ENCODE assay signal across 14 cellular contexts in the genomic region with DNA sequence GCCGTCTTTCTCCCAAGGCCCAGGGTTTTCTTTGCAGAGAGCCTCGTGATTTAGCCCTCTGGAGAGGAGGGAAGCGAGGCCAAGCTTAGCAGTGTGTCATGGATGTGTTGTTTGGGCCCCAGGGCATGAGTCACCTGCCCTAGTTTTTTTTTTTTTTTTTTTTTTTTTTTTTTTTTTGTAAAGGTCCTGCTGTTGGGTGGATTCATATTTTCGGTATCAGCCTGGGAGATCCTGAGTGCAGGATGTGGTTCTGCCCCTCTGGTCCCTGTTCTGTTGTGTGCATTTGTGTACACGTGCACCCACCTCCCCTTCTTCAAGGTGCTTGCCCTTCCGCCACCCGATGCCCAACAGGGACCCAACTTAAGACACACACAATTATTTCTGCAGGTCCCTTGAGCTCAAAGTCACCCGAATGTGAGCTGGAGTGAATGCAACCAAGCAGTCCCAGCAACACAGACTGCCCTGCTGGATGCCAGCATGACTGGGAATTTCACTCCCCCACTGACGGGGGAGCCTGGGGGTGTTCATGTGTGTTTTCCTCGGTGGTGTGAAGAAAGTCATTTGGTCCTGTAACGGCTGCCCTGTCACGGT.
DNase-seq lines count a peak whose midpoint lies in the region; ATAC-seq and TF ChIP-seq lines count a peak whose summit lies in the region.
"Had no signal": no experiment of that assay in that cellular context is flagged by ENCODE, and none has a peak within 500 bp of the region (broad histone marks: within the 10 kb centered on the region; RNA-seq: fewer than 3 reads in every experiment).

No MANE protein-coding gene starts in this region.

- peak overlapping the region in 5 of 8 donors; percentile 23 to 85 (median 62) for H3K4me3 Mint-ChIP-seq in CD4-positive, alpha-beta memory T cell
- no peak overlapping the region for H3K4me3 Mint-ChIP-seq in activated CD8-positive, alpha-beta T cell treated with anti-CD3 and anti-CD28 coated beads, Interleukin-2, amount 10 ng/mL, durations not matched to agents 7 days and 5 days
- H3K4me3 Mint-ChIP-seq: natural killer cell had no signal

- peak in 4 of 5 donors; percentile 18 to 63 (median 39) for DNase-seq in CD4-positive, alpha-beta memory T cell
- DNase-seq in HS-5 (ENCODE audit: low read depth): peak; percentile 14
- DNase-seq in activated CD8-positive, alpha-beta T cell treated with anti-CD3 and anti-CD28 coated beads, Interleukin-2, amount 10 ng/mL, durations not matched to agents 7 days and 5 days: peak; percentile 24
- peak; percentile 25 for DNase-seq in fibroblast of the aortic adventitia (ENCODE audit: low read depth)
- no peak for DNase-seq in A673 (ENCODE audit: low spot score)
- DNase-seq in Right ventricle myocardium inferior (ENCODE audit: missing footprints): no peak
- DNase-seq: DMS53; dorsolateral prefrontal cortex; Kasumi-1; natural killer cell; stimulated activated CD4-positive, alpha-beta T cell treated with anti-CD3 and anti-CD28 coated beads, Interleukin-2, amount 100 ng/mL, for 24 hours; transverse colon had no signal

- H3K36me3 Mint-ChIP-seq in CD4-positive, alpha-beta memory T cell: no peaks in the 10 kb centered on the region
- no peaks in the 10 kb centered on the region for H3K36me3 Mint-ChIP-seq in activated CD8-positive, alpha-beta T cell treated with anti-CD3 and anti-CD28 coated beads, Interleukin-2, amount 10 ng/mL, durations not matched to agents 7 days and 5 days (ENCODE audit: low read depth)
- H3K36me3 Mint-ChIP-seq: natural killer cell had no signal

- H3K27me3 ChIP-seq in CD4-positive, alpha-beta memory T cell (ENCODE audit: insufficient read depth, low read length): no peaks in the 10 kb centered on the region
- peaks cover 10% of the 10 kb centered on the region for H3K27me3 ChIP-seq in A673 (replicated peaks; ENCODE audit: insufficient read depth, low read depth, low read length, poor library complexity)

- no peaks in the 10 kb centered on the region for H3K9me3 ChIP-seq in CD4-positive, alpha-beta memory T cell (ENCODE audit: control insufficient read depth in 1 of 2, low read length in 2 of 2)
- H3K9me3 ChIP-seq in A673 (ENCODE audit: low read depth, low read length, poor library complexity, severe bottlenecking): no peaks in the 10 kb centered on the region
- H3K9me3 ChIP-seq: transverse colon had no signal

- H3K27me3 Mint-ChIP-seq in CD4-positive, alpha-beta memory T cell: peaks cover 7 to 9% of the 10 kb centered on the region in 2 donors
- H3K27me3 Mint-ChIP-seq in activated CD8-positive, alpha-beta T cell treated with anti-CD3 and anti-CD28 coated beads, Interleukin-2, amount 10 ng/mL, durations not matched to agents 7 days and 5 days (ENCODE audit: low read depth): peaks cover 10% of the 10 kb centered on the region

- no peak overlapping the region for H3K4me3 ChIP-seq in CD4-positive, alpha-beta memory T cell (ENCODE audit: low read length in 2 of 2)
- H3K4me3 ChIP-seq in fibroblast of the aortic adventitia (ENCODE audit: low read depth, low read length): no peak overlapping the region
- no peak overlapping the region for H3K4me3 ChIP-seq in A673 (ENCODE audit: low read depth, low read length, poor library complexity, severe bottlenecking)
- H3K4me3 ChIP-seq: dorsolateral prefrontal cortex, transverse colon had no signal

- POLR2A ChIA-PET in CD4-positive, alpha-beta memory T cell (lab: Charles Lee; ENCODE audit: partially characterized antibody): interaction anchor here (0.6 to 1.8 kb wide), 5 partner anchors 24 to 529 kb away, joined by 3 to 9 read pairs (median 3); partner anchors contain the start of gene TNRC6C
- POLR2A ChIA-PET in activated CD8-positive, alpha-beta T cell treated with anti-CD3 and anti-CD28 coated beads, Interleukin-2, amount 10 ng/mL, durations not matched to agents 7 days and 5 days (lab: Charles Lee): interaction anchor here (0.8 kb wide), 1 partner anchor 25 kb away, joined by 3 read pairs; no protein-coding TSS in a partner anchor
- POLR2A ChIA-PET in A673 (lab: Charles Lee; ENCODE audit: low non-redundant PET): no interaction called here

- BruUV-seq in A673 (replicated peaks; lab: Mats Ljungman, UMichigan): no TSS peak

- peaks cover 30% of the 10 kb centered on the region for H3K4me1 ChIP-seq in CD4-positive, alpha-beta memory T cell (ENCODE audit: insufficient read depth, low read length)
- H3K4me1 ChIP-seq in A673 (ENCODE audit: insufficient read depth, low read length, poor library complexity, severe bottlenecking): peaks cover 18% of the 10 kb centered on the region

- H3K9me3 Mint-ChIP-seq in CD4-positive, alpha-beta memory T cell: no peaks in the 10 kb centered on the region
- no peaks in the 10 kb centered on the region for H3K9me3 Mint-ChIP-seq in activated CD8-positive, alpha-beta T cell treated with anti-CD3 and anti-CD28 coated beads, Interleukin-2, amount 10 ng/mL, durations not matched to agents 7 days and 5 days (ENCODE audit: insufficient read depth)
- H3K9me3 Mint-ChIP-seq: natural killer cell had no signal

- TF ChIP-seq CTCF in fibroblast of the aortic adventitia (IDR thresholded peaks at IDR 0.05; ENCODE audit: insufficient read depth, low read length): no peak
- TF ChIP-seq CTCF in A673 (conservative IDR thresholded peaks at IDR 0.05; ENCODE audit: low read depth, low read length): no peak

- H3K36me3 ChIP-seq in CD4-positive, alpha-beta memory T cell (ENCODE audit: insufficient read depth, low read length): no peaks in the 10 kb centered on the region
- H3K36me3 ChIP-seq in A673 (ENCODE audit: insufficient read depth, low read length, poor library complexity, severe bottlenecking): no peaks in the 10 kb centered on the region
- H3K36me3 ChIP-seq: transverse colon had no signal

- intact Hi-C loops in CD4-positive, alpha-beta memory T cell (cut with micrococcal nuclease): loop anchor here (1.0 to 10.0 kb wide), 2 partner anchors 25 to 48 kb away; no protein-coding TSS in a partner anchor
- intact Hi-C loops in A673 (cut with micrococcal nuclease; ENCODE audit: unreplicated experiment) (no loop called here), Right ventricle myocardium inferior (cut with DNase I) (no loop called here)

- peak overlapping the region in 6 of 7 donors; percentile 38 to 92 (median 81) for H3K27ac Mint-ChIP-seq in CD4-positive, alpha-beta memory T cell
- peak overlapping the region; percentile 14 for H3K27ac Mint-ChIP-seq in activated CD8-positive, alpha-beta T cell treated with anti-CD3 and anti-CD28 coated beads, Interleukin-2, amount 10 ng/mL, durations not matched to agents 7 days and 5 days
- H3K27ac Mint-ChIP-seq: natural killer cell had no signal

- no peak overlapping the region for H3K27ac ChIP-seq in CD4-positive, alpha-beta memory T cell (ENCODE audit: low read depth, low read length)
- no peak overlapping the region for H3K27ac ChIP-seq in A673 (ENCODE audit: low read depth, low read length, poor library complexity, severe bottlenecking)
- H3K27ac ChIP-seq: transverse colon had no signal

- CTCF ChIA-PET in CD4-positive, alpha-beta memory T cell (lab: Charles Lee; ENCODE audit: partially characterized antibody): interaction anchor here (1.2 kb wide), 1 partner anchor 18 kb away, joined by 3 read pairs; no protein-coding TSS in a partner anchor
- CTCF ChIA-PET in activated CD8-positive, alpha-beta T cell treated with anti-CD3 and anti-CD28 coated beads, Interleukin-2, amount 10 ng/mL, durations not matched to agents 7 days and 5 days (lab: Charles Lee): interaction anchor here (1.1 kb wide), 1 partner anchor 321 kb away, joined by 3 read pairs; no protein-coding TSS in a partner anchor
- CTCF ChIA-PET in A673 (lab: Charles Lee): interaction anchor here (0.7 kb wide), 1 partner anchor 442 kb away, joined by 7 read pairs; no protein-coding TSS in a partner anchor

- peaks cover 23 to 61% (median 44%) of the 10 kb centered on the region in 4 donors for H3K4me1 Mint-ChIP-seq in CD4-positive, alpha-beta memory T cell
- peaks cover 31% of the 10 kb centered on the region for H3K4me1 Mint-ChIP-seq in activated CD8-positive, alpha-beta T cell treated with anti-CD3 and anti-CD28 coated beads, Interleukin-2, amount 10 ng/mL, durations not matched to agents 7 days and 5 days (ENCODE audit: low read depth)

- ATAC-seq in activated CD8-positive, alpha-beta T cell treated with anti-CD3 and anti-CD28 coated beads, Interleukin-2, amount 10 ng/mL, durations not matched to agents 7 days and 5 days: no peak
- ATAC-seq in GM21717 (IDR thresholded peaks at IDR 0.05; ENCODE audit: unreplicated experiment): no peak
- no peak for ATAC-seq in Right ventricle myocardium inferior
- ATAC-seq in GM21515 (IDR thresholded peaks at IDR 0.05; ENCODE audit: unreplicated experiment): no peak
- ATAC-seq: natural killer cell had no signal

Comparison
In these comparisons a context has a peak if more than half of its experiments do, and no peak if none do; other contexts are left out.
1. DNase-seq: peak in CD4-positive, alpha-beta memory T cell (4 of 5), HS-5 (single experiment), activated CD8-positive, alpha-beta T cell treated with anti-CD3 and anti-CD28 coated beads, Interleukin-2, amount 10 ng/mL, durations not matched to agents 7 days and 5 days (single experiment) and fibroblast of the aortic adventitia (single experiment); none in A673 (single experiment) and Right ventricle myocardium inferior (single experiment).